In genomic region chr9:123336959-123337358, GRCh38 we compare ENCODE assay signal across 1 cellular context.
TF ChIP-seq lines count a peak whose summit lies in the region.

No MANE protein-coding gene starts in this region.

TF ChIP-seq in GM12878, 131 proteins besides CTCF, POLR2A, EP300 and RAD21:
- no peak for TF ChIP-seq MLLT1 (IDR thresholded peaks at IDR 0.05)
- no peak for TF ChIP-seq IRF3 (IDR thresholded peaks at IDR 0.05)
- TF ChIP-seq BRCA1 (IDR thresholded peaks at IDR 0.05; ENCODE audit: low read depth, low read length): no peak
- peak; percentile 93 for TF ChIP-seq ZNF24 (IDR thresholded peaks at IDR 0.05)
- no peak for TF ChIP-seq POLR2AphosphoS5 (IDR thresholded peaks at IDR 0.05; ENCODE audit: low read length)
- TF ChIP-seq BACH1 (IDR thresholded peaks at IDR 0.05; ENCODE audit: borderline replicate concordance): no peak
- no peak for TF ChIP-seq MYC (IDR thresholded peaks at IDR 0.05; ENCODE audit: insufficient read depth, insufficient read length, insufficient replicate concordance, low read length, severe bottlenecking)
TF ChIP-seq in GM12878: peak in this region for 1.
